18 cellular contexts compared by ENCODE assay signal in genomic region chr16:2761886-2762583, GRCh38. TPM values are rescaled to one million over a fixed set of nuclear protein-coding genes. Genes with fewer than 3 reads are reported as not detected.
A peak's percentile ranks its signal among the peaks of the same experiment; 100 is the strongest.
DNase-seq lines count a peak whose midpoint lies in the region; ATAC-seq, FAIRE-seq and TF ChIP-seq lines count a peak whose summit lies in the region.
"Had no signal": no experiment of that assay in that cellular context is flagged by ENCODE, and none has a peak within 500 bp of the region (broad histone marks: within the 10 kb centered on the region; RNA-seq: fewer than 3 reads in every experiment).

No MANE protein-coding gene starts in this region.

- ATAC-seq in HepG2 (no peak), right lobe of liver (no peak), aorta (ENCODE audit: low FRiP score) (no peak)
- no peak for ATAC-seq in effector memory CD8-positive, alpha-beta T cell (replicated peaks)
- ATAC-seq: CD8-positive, alpha-beta T cell had no signal

- H3K27ac ChIP-seq in HepG2 (ENCODE audit: extremely low read length, insufficient read depth, low read length) (no peak overlapping the region), right lobe of liver (no peak overlapping the region), aorta (ENCODE audit: low read depth in 1 of 2, low read length in 2 of 2) (no peak overlapping the region)
- H3K27ac ChIP-seq: brain microvascular endothelial cell had no signal

- DNase-seq in HepG2 (ENCODE audit: low spot score) (no peak), right lobe of liver (no peak), aorta (peak; percentile 33 to 70), HK-2 (ENCODE audit: unreplicated experiment) (no peak), SIG-M5 treated with dmso at 0.1 percent for 504 hours (lab: John Stamatoyannopoulos, UW; ENCODE audit: unreplicated experiment) (no peak)
- no peak for DNase-seq in effector memory CD8-positive, alpha-beta T cell
- DNase-seq: activated naive CD4-positive, alpha-beta T cell treated with anti-CD3 and anti-CD28 coated beads for 36 hours; brain microvascular endothelial cell; CD8-positive, alpha-beta T cell; NCI-H1930; NCI-H446 treated with DMSO at 0.1 percent for 48 hours; nephron progenitor cell; SHP77 had no signal

- intact Hi-C loops in HepG2 (cut with micrococcal nuclease; ENCODE audit: unreplicated experiment) = no loop called here
- intact Hi-C loops in right lobe of liver (cut with DNase I) = no loop called here
- intact Hi-C loops in aorta (cut with DNase I) = no loop called here

- POLR2A ChIA-PET in HepG2 (lab: Yijun Ruan, JAX) = interaction anchor here (0.8 to 1.2 kb wide), 3 partner anchors 9 to 16 kb away, joined by 3 to 5 read pairs (median 4); partner anchors contain the start of gene SRRM2

- no TSS peak for BruUV-seq in HepG2 (replicated peaks; lab: Mats Ljungman, UMichigan)

- H3K36me3 ChIP-seq in HepG2 (replicated peaks in 1 of 2; ENCODE audit: control insufficient read depth in 1 of 2, insufficient read depth in 2 of 2, low read length in 2 of 2) (peaks cover 51 to 99% of the 10 kb centered on the region in 2 experiments), right lobe of liver (peaks cover 49 to 100% (median 75%) of the 10 kb centered on the region in 4 donors), aorta (ENCODE audit: control insufficient read depth in 1 of 2, insufficient read depth in 2 of 2, low read length in 1 of 2) (peaks cover 27 to 35% of the 10 kb centered on the region in 2 donors)

- no peak overlapping the region for H3K9ac ChIP-seq in HepG2 (ENCODE audit: insufficient read depth, low read depth, low read length)

- in situ Hi-C loops in HepG2 (cut with HindIII; ENCODE audit: extremely low pct_ligation_motif_present, low pct_unique_long_range_greater_than_20kb) = no loop called here

- H3K9me3 ChIP-seq in HepG2 (ENCODE audit: low read length) (no peaks in the 10 kb centered on the region), right lobe of liver (no peaks in the 10 kb centered on the region), aorta (ENCODE audit: control insufficient read depth, low read length) (no peaks in the 10 kb centered on the region)

- H3K4me3 Mint-ChIP-seq in effector memory CD8-positive, alpha-beta T cell = peak overlapping the region in 1 of 2 donors; percentile 2
- H3K4me3 Mint-ChIP-seq: activated naive CD4-positive, alpha-beta T cell treated with anti-CD3 and anti-CD28 coated beads for 36 hours; CD8-positive, alpha-beta T cell; nephron progenitor cell; T-helper 1 cell treated with Interleukin-12 subunit alpha and Interleukin-12 subunit beta and Interleukin-4 antibody, amounts not matched to agents 30 μg/mL and 1 μg/mL, for 36 hours had no signal

- no peaks in the 10 kb centered on the region for H3K27me3 ChIP-seq in HepG2 (ENCODE audit: control insufficient read depth in 1 of 2, insufficient read depth in 2 of 2, low read length in 2 of 2)
- no peaks in the 10 kb centered on the region for H3K27me3 ChIP-seq in right lobe of liver
- no peaks in the 10 kb centered on the region for H3K27me3 ChIP-seq in aorta (ENCODE audit: control insufficient read depth in 1 of 2, insufficient read depth in 2 of 2, low read length in 1 of 2)
- H3K27me3 ChIP-seq: brain microvascular endothelial cell had no signal

- H4K20me1 ChIP-seq in HepG2 (ENCODE audit: insufficient read depth, low read length) = peaks cover 23% of the 10 kb centered on the region

- TF ChIP-seq EP300 in HepG2 (IDR thresholded peaks at IDR 0.05; ENCODE audit: low read depth in 2 of 2, low read length in 2 of 2) = no peak
- TF ChIP-seq EP300 in HepG2 (CRISPR knock-in tag; IDR thresholded peaks at IDR 0.05; ENCODE audit: borderline replicate concordance) = no peak

- no peaks in the 10 kb centered on the region for H3K27me3 Mint-ChIP-seq in effector memory CD8-positive, alpha-beta T cell

- H3K9me3 Mint-ChIP-seq in effector memory CD8-positive, alpha-beta T cell = no peaks in the 10 kb centered on the region
- H3K9me3 Mint-ChIP-seq: activated naive CD4-positive, alpha-beta T cell treated with anti-CD3 and anti-CD28 coated beads for 36 hours; CD8-positive, alpha-beta T cell; T-helper 1 cell treated with Interleukin-12 subunit alpha and Interleukin-12 subunit beta and Interleukin-4 antibody, amounts not matched to agents 30 μg/mL and 1 μg/mL, for 36 hours had no signal

- H3K27ac Mint-ChIP-seq in effector memory CD8-positive, alpha-beta T cell = peak overlapping the region; percentile 46 to 61
- H3K27ac Mint-ChIP-seq: activated naive CD4-positive, alpha-beta T cell treated with anti-CD3 and anti-CD28 coated beads for 36 hours; nephron progenitor cell; T-helper 1 cell treated with Interleukin-12 subunit alpha and Interleukin-12 subunit beta and Interleukin-4 antibody, amounts not matched to agents 30 μg/mL and 1 μg/mL, for 36 hours had no signal

- TF ChIP-seq CTCF in HepG2 (CRISPR knock-in tag; IDR thresholded peaks at IDR 0.05) (no peak), right lobe of liver (IDR thresholded peaks at IDR 0.05) (no peak)

- H3K4me1 ChIP-seq in HepG2 (ENCODE audit: insufficient read depth, low read length) (no peaks in the 10 kb centered on the region), right lobe of liver (no peaks in the 10 kb centered on the region), aorta (ENCODE audit: control insufficient read depth in 1 of 2, insufficient read depth in 2 of 2, low read length in 2 of 2) (no peaks in the 10 kb centered on the region)

- CTCF ChIA-PET in HepG2 (lab: Yijun Ruan, JAX; ENCODE audit: low intra/inter-chr PET ratio, low total read pairs) = no interaction called here

- peaks cover 99% of the 10 kb centered on the region for H3K36me3 Mint-ChIP-seq in effector memory CD8-positive, alpha-beta T cell (ENCODE audit: insufficient read depth)

- H3K4me1 Mint-ChIP-seq in effector memory CD8-positive, alpha-beta T cell (ENCODE audit: low read depth in 2 of 2) = peaks cover 17 to 39% of the 10 kb centered on the region in 2 donors
- H3K4me1 Mint-ChIP-seq: nephron progenitor cell had no signal

- peaks cover 47% of the 10 kb centered on the region for H3K79me2 ChIP-seq in HepG2 (ENCODE audit: insufficient read depth, low read length)

- FAIRE-seq in HepG2 (lab: Jason Lieb, UNC) = no peak

- 96% methylated on average over 38 of the region's 42 CpGs for WGBS in HepG2 (ENCODE audit: low lambda C conversion rate)
- WGBS in right lobe of liver (ENCODE audit: insufficient coverage, low coverage, low lambda C conversion rate, missing lambda C conversion rate) = 100% methylated on average over 3 of the region's 42 CpGs
- 98% methylated on average over 42 of the region's 42 CpGs for WGBS in aorta, 2 donors

- TF ChIP-seq RAD21 in HepG2 (CRISPR knock-in tag; IDR thresholded peaks at IDR 0.05) = no peak

- no peak for TF ChIP-seq POLR2A in HepG2 (IDR thresholded peaks at IDR 0.05; ENCODE audit: insufficient read depth in 1 of 2, low read depth in 2 of 2, low read length in 2 of 2)
- no peak for TF ChIP-seq POLR2A in right lobe of liver (IDR thresholded peaks at IDR 0.05)

- no peak overlapping the region for H3K4me2 ChIP-seq in HepG2 (ENCODE audit: low read depth, low read length)

- H2AFZ ChIP-seq in HepG2 (ENCODE audit: low read length) = no peak overlapping the region

- H3K4me3 ChIP-seq in HepG2 (replicated peaks in 1 of 3; ENCODE audit: insufficient read depth in 1 of 3, low read depth in 2 of 3, low read length in 3 of 3) (no peak overlapping the region), right lobe of liver (no peak overlapping the region), aorta (ENCODE audit: low read length in 2 of 2) (no peak overlapping the region)

RNA-seq across cellular contexts. Expression of gene SRRM2, which starts 9.6 kb away (rescaled TPM):
- total RNA-seq in HepG2 (2016; rRNA removed; fragmentation: Illumina TruSeq; extraction: Trizol) = 50.4 and 80.6 TPM in 2 replicates
- total RNA-seq in HepG2 (2016; cell fraction: cytosol; rRNA removed; fragmentation: Illumina TruSeq; extraction: Trizol; ENCODE audit: low read depth) = 41.5 and 43.0 TPM in 2 replicates
- 44.1 and 73.0 TPM in 2 replicates for total RNA-seq in HepG2 (2016; cell fraction: insoluble cytoplasmic fraction; rRNA removed; fragmentation: Illumina TruSeq; extraction: Trizol)
- total RNA-seq in HepG2 (2016; cell fraction: membrane; rRNA removed; fragmentation: Illumina TruSeq; extraction: Trizol) = 48.8 and 52.0 TPM in 2 replicates
- 159 and 170 TPM in 2 replicates for total RNA-seq in HepG2 (2016; cell fraction: nucleus; rRNA removed; fragmentation: Illumina TruSeq; extraction: Trizol)
- polyA plus RNA-seq in HepG2 (2011; rRNA removed) = 112 and 125 TPM in 2 replicates
- polyA plus RNA-seq in HepG2 (2011; cell fraction: cytosol; rRNA removed) = 40.5 and 54.4 TPM in 2 replicates
- 1,408 and 1,626 TPM in 2 replicates for polyA plus RNA-seq in HepG2 (2011; cell fraction: nucleus; rRNA removed)
- polyA plus RNA-seq in HepG2 (2012) = 364 and 397 TPM in 2 replicates
- 15.2 and 19.4 TPM in 2 replicates for polyA plus RNA-seq in HepG2 (2016; cell fraction: cytosol; fragmentation: Illumina TruSeq; extraction: Trizol; ENCODE audit: low read depth)
- 169 and 221 TPM in 2 replicates for polyA plus RNA-seq in HepG2 (2016; cell fraction: insoluble cytoplasmic fraction; fragmentation: Illumina TruSeq; extraction: Trizol; ENCODE audit: low read depth)
- polyA plus RNA-seq in HepG2 (2016; cell fraction: membrane; fragmentation: Illumina TruSeq; extraction: Trizol; ENCODE audit: low read depth) = 38.4 and 49.5 TPM in 2 replicates
- 998 and 1,215 TPM in 2 replicates for polyA plus RNA-seq in HepG2 (2016; cell fraction: nucleus; fragmentation: Illumina TruSeq; extraction: Trizol; ENCODE audit: insufficient read depth, low read depth)
- polyA minus RNA-seq in HepG2 (2011; rRNA and poly(A)+ RNA removed; ENCODE audit: low replicate concordance) = 125 and 143 TPM in 2 replicates
- polyA minus RNA-seq in HepG2 (2011; cell fraction: cytosol; rRNA and poly(A)+ RNA removed) = 88.7 and 111 TPM in 2 replicates
- polyA minus RNA-seq in HepG2 (2011; cell fraction: nucleus; rRNA and poly(A)+ RNA removed) = 176 and 198 TPM in 2 replicates
- total RNA-seq in right lobe of liver = 100 to 1,000 TPM; 111 to 419 (median 289) TPM
- 100 to 1,000 TPM; 552 to 716 TPM for total RNA-seq in aorta
- polyA plus RNA-seq in aorta = 100 to 1,000 TPM; 194 to 946 TPM

RNA-seq across cellular contexts. Expression of gene ELOB, which starts 15.0 kb away (rescaled TPM):
- 208 and 253 TPM in 2 replicates for total RNA-seq in HepG2 (2016; rRNA removed; fragmentation: Illumina TruSeq; extraction: Trizol)
- total RNA-seq in HepG2 (2016; cell fraction: cytosol; rRNA removed; fragmentation: Illumina TruSeq; extraction: Trizol; ENCODE audit: low read depth) = 337 and 393 TPM in 2 replicates
- 204 and 279 TPM in 2 replicates for total RNA-seq in HepG2 (2016; cell fraction: insoluble cytoplasmic fraction; rRNA removed; fragmentation: Illumina TruSeq; extraction: Trizol)
- total RNA-seq in HepG2 (2016; cell fraction: membrane; rRNA removed; fragmentation: Illumina TruSeq; extraction: Trizol) = 174 and 204 TPM in 2 replicates
- total RNA-seq in HepG2 (2016; cell fraction: nucleus; rRNA removed; fragmentation: Illumina TruSeq; extraction: Trizol) = 53.2 and 75.0 TPM in 2 replicates
- polyA plus RNA-seq in HepG2 (2011; rRNA removed) = 225 and 236 TPM in 2 replicates
- polyA plus RNA-seq in HepG2 (2011; cell fraction: cytosol; rRNA removed) = 204 and 385 TPM in 2 replicates
- polyA plus RNA-seq in HepG2 (2011; cell fraction: nucleus; rRNA removed) = 89.2 and 109 TPM in 2 replicates
- 108 and 117 TPM in 2 replicates for polyA plus RNA-seq in HepG2 (2012)
- polyA plus RNA-seq in HepG2 (2016; cell fraction: cytosol; fragmentation: Illumina TruSeq; extraction: Trizol; ENCODE audit: low read depth) = 547 and 569 TPM in 2 replicates
- polyA plus RNA-seq in HepG2 (2016; cell fraction: insoluble cytoplasmic fraction; fragmentation: Illumina TruSeq; extraction: Trizol; ENCODE audit: low read depth) = 265 and 294 TPM in 2 replicates
- polyA plus RNA-seq in HepG2 (2016; cell fraction: membrane; fragmentation: Illumina TruSeq; extraction: Trizol; ENCODE audit: low read depth) = 203 and 243 TPM in 2 replicates
- polyA plus RNA-seq in HepG2 (2016; cell fraction: nucleus; fragmentation: Illumina TruSeq; extraction: Trizol; ENCODE audit: insufficient read depth, low read depth) = 127 and 128 TPM in 2 replicates
- polyA minus RNA-seq in HepG2 (2011; rRNA and poly(A)+ RNA removed; ENCODE audit: low replicate concordance) = 125 and 227 TPM in 2 replicates
- polyA minus RNA-seq in HepG2 (2011; cell fraction: cytosol; rRNA and poly(A)+ RNA removed) = 25.2 and 36.1 TPM in 2 replicates
- 9.8 and 9.9 TPM in 2 replicates for polyA minus RNA-seq in HepG2 (2011; cell fraction: nucleus; rRNA and poly(A)+ RNA removed)
- total RNA-seq in right lobe of liver = 100 to 1,000 TPM in 5 of 6 experiments, 10 to 100 TPM in 1; 97.5 to 521 (median 122) TPM
- total RNA-seq in aorta = 100 to 1,000 TPM; 146 to 174 TPM
- 100 to 1,000 TPM; 368 to 843 TPM for polyA plus RNA-seq in aorta

RNA-seq across cellular contexts. Expression of gene PRSS33, which starts 25.3 kb away (rescaled TPM):
- total RNA-seq in HepG2 (2016; rRNA removed; fragmentation: Illumina TruSeq; extraction: Trizol) (not detected in 2 replicates), right lobe of liver (not detected), aorta (not detected)
- not detected in 2 replicates for total RNA-seq in HepG2 (2016; cell fraction: cytosol; rRNA removed; fragmentation: Illumina TruSeq; extraction: Trizol; ENCODE audit: low read depth)
- total RNA-seq in HepG2 (2016; cell fraction: insoluble cytoplasmic fraction; rRNA removed; fragmentation: Illumina TruSeq; extraction: Trizol) = not detected in 2 replicates
- not detected in 2 replicates for total RNA-seq in HepG2 (2016; cell fraction: membrane; rRNA removed; fragmentation: Illumina TruSeq; extraction: Trizol)
- not detected in 2 replicates for total RNA-seq in HepG2 (2016; cell fraction: nucleus; rRNA removed; fragmentation: Illumina TruSeq; extraction: Trizol)
- polyA plus RNA-seq in HepG2 (2011; rRNA removed) (not detected in 2 replicates), aorta (under 1 TPM in 1 of 2 donors, not detected in 1; 0.08 TPM)
- polyA plus RNA-seq in HepG2 (2011; cell fraction: cytosol; rRNA removed) = not detected in 2 replicates
- polyA plus RNA-seq in HepG2 (2011; cell fraction: nucleus; rRNA removed) = not detected in 2 replicates
- not detected in 2 replicates for polyA plus RNA-seq in HepG2 (2012)
- not detected in 2 replicates for polyA plus RNA-seq in HepG2 (2016; cell fraction: cytosol; fragmentation: Illumina TruSeq; extraction: Trizol; ENCODE audit: low read depth)
- polyA plus RNA-seq in HepG2 (2016; cell fraction: insoluble cytoplasmic fraction; fragmentation: Illumina TruSeq; extraction: Trizol; ENCODE audit: low read depth) = not detected in 2 replicates
- not detected in 2 replicates for polyA plus RNA-seq in HepG2 (2016; cell fraction: membrane; fragmentation: Illumina TruSeq; extraction: Trizol; ENCODE audit: low read depth)
- polyA plus RNA-seq in HepG2 (2016; cell fraction: nucleus; fragmentation: Illumina TruSeq; extraction: Trizol; ENCODE audit: insufficient read depth, low read depth) = not detected in 2 replicates
- not detected in 2 replicates for polyA minus RNA-seq in HepG2 (2011; rRNA and poly(A)+ RNA removed; ENCODE audit: low replicate concordance)
- polyA minus RNA-seq in HepG2 (2011; cell fraction: cytosol; rRNA and poly(A)+ RNA removed) = not detected in 2 replicates
- polyA minus RNA-seq in HepG2 (2011; cell fraction: nucleus; rRNA and poly(A)+ RNA removed) = not detected in 2 replicates
- total RNA-seq: CD8-positive, alpha-beta T cell; dermis microvascular lymphatic vessel endothelial cell; glomerular endothelial cell had no signal
- polyA plus RNA-seq: AG04450, esophagus had no signal

RNA-seq across cellular contexts. Expression of gene PRSS41, which starts 36.2 kb away (rescaled TPM):
- total RNA-seq in HepG2 (2016; rRNA removed; fragmentation: Illumina TruSeq; extraction: Trizol) = not detected in 2 replicates
- total RNA-seq in HepG2 (2016; cell fraction: cytosol; rRNA removed; fragmentation: Illumina TruSeq; extraction: Trizol; ENCODE audit: low read depth) = not detected in 2 replicates
- total RNA-seq in HepG2 (2016; cell fraction: insoluble cytoplasmic fraction; rRNA removed; fragmentation: Illumina TruSeq; extraction: Trizol) = not detected in 2 replicates
- total RNA-seq in HepG2 (2016; cell fraction: membrane; rRNA removed; fragmentation: Illumina TruSeq; extraction: Trizol) = not detected in 2 replicates
- not detected in 2 replicates for total RNA-seq in HepG2 (2016; cell fraction: nucleus; rRNA removed; fragmentation: Illumina TruSeq; extraction: Trizol)
- not detected in 2 replicates for polyA plus RNA-seq in HepG2 (2011; rRNA removed)
- not detected in 2 replicates for polyA plus RNA-seq in HepG2 (2011; cell fraction: cytosol; rRNA removed)
- polyA plus RNA-seq in HepG2 (2011; cell fraction: nucleus; rRNA removed) = not detected in 2 replicates
- polyA plus RNA-seq in HepG2 (2012) = not detected in 2 replicates
- polyA plus RNA-seq in HepG2 (2016; cell fraction: cytosol; fragmentation: Illumina TruSeq; extraction: Trizol; ENCODE audit: low read depth) = not detected in 2 replicates
- not detected in 2 replicates for polyA plus RNA-seq in HepG2 (2016; cell fraction: insoluble cytoplasmic fraction; fragmentation: Illumina TruSeq; extraction: Trizol; ENCODE audit: low read depth)
- not detected in 2 replicates for polyA plus RNA-seq in HepG2 (2016; cell fraction: membrane; fragmentation: Illumina TruSeq; extraction: Trizol; ENCODE audit: low read depth)
- not detected in 2 replicates for polyA plus RNA-seq in HepG2 (2016; cell fraction: nucleus; fragmentation: Illumina TruSeq; extraction: Trizol; ENCODE audit: insufficient read depth, low read depth)
- polyA minus RNA-seq in HepG2 (2011; rRNA and poly(A)+ RNA removed; ENCODE audit: low replicate concordance) = 0.14 TPM in 1 of 2 replicates, not detected in the other
- not detected in 2 replicates for polyA minus RNA-seq in HepG2 (2011; cell fraction: cytosol; rRNA and poly(A)+ RNA removed)
- polyA minus RNA-seq in HepG2 (2011; cell fraction: nucleus; rRNA and poly(A)+ RNA removed) = not detected in 2 replicates
- total RNA-seq in right lobe of liver = not detected
- total RNA-seq in aorta = not detected
- polyA plus RNA-seq in aorta = not detected
- total RNA-seq: activated naive CD4-positive, alpha-beta T cell treated with anti-CD3 and anti-CD28 coated beads for 36 hours; CD8-positive, alpha-beta T cell; dermis microvascular lymphatic vessel endothelial cell; glomerular endothelial cell had no signal
- polyA plus RNA-seq: AG04450, esophagus had no signal

RNA-seq across cellular contexts. Expression of gene PRSS27, which starts 42.0 kb away (rescaled TPM):
- total RNA-seq in HepG2 (2016; rRNA removed; fragmentation: Illumina TruSeq; extraction: Trizol) (0.20 TPM in 1 of 2 replicates, not detected in the other), right lobe of liver (under 1 TPM in 4 of 6 experiments, not detected in 2; 0.13 to 0.98 (median 0.49) TPM), aorta (1 to 10 TPM; 1.3 to 2.2 TPM)
- total RNA-seq in HepG2 (2016; cell fraction: cytosol; rRNA removed; fragmentation: Illumina TruSeq; extraction: Trizol; ENCODE audit: low read depth) = 0.30 TPM in 1 of 2 replicates, not detected in the other
- 0.35 TPM in 1 of 2 replicates, not detected in the other for total RNA-seq in HepG2 (2016; cell fraction: insoluble cytoplasmic fraction; rRNA removed; fragmentation: Illumina TruSeq; extraction: Trizol)
- 0.12 and 0.41 TPM in 2 replicates for total RNA-seq in HepG2 (2016; cell fraction: membrane; rRNA removed; fragmentation: Illumina TruSeq; extraction: Trizol)
- 0.19 and 0.34 TPM in 2 replicates for total RNA-seq in HepG2 (2016; cell fraction: nucleus; rRNA removed; fragmentation: Illumina TruSeq; extraction: Trizol)
- polyA plus RNA-seq in HepG2 (2011; rRNA removed) (0.73 and 1.2 TPM in 2 replicates), aorta (1 to 10 TPM; 1.4 to 1.6 TPM)
- polyA plus RNA-seq in HepG2 (2011; cell fraction: cytosol; rRNA removed) = 0.59 and 1.3 TPM in 2 replicates
- polyA plus RNA-seq in HepG2 (2011; cell fraction: nucleus; rRNA removed) = 2.0 and 2.8 TPM in 2 replicates
- 0.43 and 1.1 TPM in 2 replicates for polyA plus RNA-seq in HepG2 (2012)
- polyA plus RNA-seq in HepG2 (2016; cell fraction: cytosol; fragmentation: Illumina TruSeq; extraction: Trizol; ENCODE audit: low read depth) = 0.08 and 0.16 TPM in 2 replicates
- polyA plus RNA-seq in HepG2 (2016; cell fraction: insoluble cytoplasmic fraction; fragmentation: Illumina TruSeq; extraction: Trizol; ENCODE audit: low read depth) = not detected in 2 replicates
- polyA plus RNA-seq in HepG2 (2016; cell fraction: membrane; fragmentation: Illumina TruSeq; extraction: Trizol; ENCODE audit: low read depth) = 0.21 TPM in 1 of 2 replicates, not detected in the other
- polyA plus RNA-seq in HepG2 (2016; cell fraction: nucleus; fragmentation: Illumina TruSeq; extraction: Trizol; ENCODE audit: insufficient read depth, low read depth) = 0.53 TPM in 1 of 2 replicates, not detected in the other
- polyA minus RNA-seq in HepG2 (2011; rRNA and poly(A)+ RNA removed; ENCODE audit: low replicate concordance) = 1.0 and 1.7 TPM in 2 replicates
- polyA minus RNA-seq in HepG2 (2011; cell fraction: cytosol; rRNA and poly(A)+ RNA removed) = not detected in 2 replicates
- 1.3 and 1.6 TPM in 2 replicates for polyA minus RNA-seq in HepG2 (2011; cell fraction: nucleus; rRNA and poly(A)+ RNA removed)

Comparison
In these comparisons a context has a peak if more than half of its experiments do, and no peak if none do; other contexts are left out.
1. DNase-seq: peak in aorta (2 of 2); none in HepG2 (single experiment), right lobe of liver (0 of 3), effector memory CD8-positive, alpha-beta T cell (0 of 3), HK-2 (single experiment) and SIG-M5 treated with dmso at 0.1 percent for 504 hours (single experiment).